17 cellular contexts compared by ENCODE assay signal in the genomic region with DNA sequence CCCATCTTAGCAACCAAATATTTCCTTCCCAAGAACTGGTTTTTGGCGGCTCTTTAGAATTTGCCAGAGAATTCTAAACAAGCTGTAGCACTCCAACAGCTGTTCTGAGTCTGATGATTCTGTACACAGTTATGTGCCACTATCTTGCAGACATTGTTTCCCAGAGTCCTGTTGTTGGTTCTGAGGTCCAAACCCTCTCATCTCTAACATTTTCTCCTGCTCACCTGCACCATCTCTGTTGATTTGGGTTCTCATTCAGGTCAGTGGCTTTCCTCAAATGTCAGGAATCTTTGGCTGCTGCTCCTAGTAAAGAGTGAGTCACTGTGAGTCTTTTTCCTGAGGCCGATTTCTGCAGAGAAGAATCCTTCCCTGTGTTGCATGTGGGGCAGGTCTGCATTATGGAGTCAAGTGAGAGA. TPM values are rescaled to one million over a fixed set of nuclear protein-coding genes. Genes with fewer than 3 reads are reported as not detected.
DNase-seq lines count a peak whose midpoint lies in the region; ATAC-seq and TF ChIP-seq lines count a peak whose summit lies in the region.
"Had no signal": no experiment of that assay in that cellular context is flagged by ENCODE, and none has a peak within 500 bp of the region (broad histone marks: within the 10 kb centered on the region; RNA-seq: fewer than 3 reads in every experiment).

No MANE protein-coding gene starts in this region.

- H3K27me3 Mint-ChIP-seq in natural killer cell (ENCODE audit: low read depth in 2 of 2): no peaks in the 10 kb centered on the region
- H3K27me3 Mint-ChIP-seq: naive B cell had no signal

- TF ChIP-seq CTCF in fibroblast of villous mesenchyme (IDR thresholded peaks at IDR 0.05; ENCODE audit: insufficient read depth, low read depth, low read length) (no peak), natural killer cell (IDR thresholded peaks at IDR 0.05) (no peak)

- intact Hi-C loops in natural killer cell (cut with micrococcal nuclease): no loop called here

- H3K9me3 Mint-ChIP-seq in natural killer cell: no peaks in the 10 kb centered on the region
- H3K9me3 Mint-ChIP-seq: naive B cell had no signal

- no peak for ATAC-seq in natural killer cell
- ATAC-seq: stimulated activated naive CD8-positive, alpha-beta T cell treated with anti-CD3 and anti-CD28 coated beads, Interleukin-15, Interleukin-2, amounts not matched to agents 100 U/mL and 50 U/mL, for 24 hours had no signal

- no peak overlapping the region for H3K27ac Mint-ChIP-seq in natural killer cell

- no peaks in the 10 kb centered on the region for H3K36me3 Mint-ChIP-seq in natural killer cell

- peak; percentile 38 for DNase-seq in AG08395 (ENCODE audit: low spot score)
- DNase-seq in HPDE6-E6E7 (ENCODE audit: extremely low spot score): peak; percentile 21
- DNase-seq in astrocyte of the hippocampus (ENCODE audit: low read depth, low spot score): peak; percentile 62
- DNase-seq in fibroblast of villous mesenchyme (ENCODE audit: low read depth): peak; percentile 22
- no peak for DNase-seq in natural killer cell
- no peak for DNase-seq in NCI-H1105 (lab: John Stamatoyannopoulos, UW)
- no peak for DNase-seq in germinal center (ENCODE audit: low spot score)
- DNase-seq in DMS153 (lab: John Stamatoyannopoulos, UW): no peak
- DNase-seq: activated CD8-positive, alpha-beta memory T cell treated with anti-CD3 and anti-CD28 coated beads for 24 hours; esophagus squamous epithelium; GDM1; naive B cell; NCI-H1930; NCI-H526 treated with DMSO at 0.1 percent for 48 hours; stimulated activated CD4-positive, alpha-beta T cell treated with anti-CD3 and anti-CD28 coated beads, Interleukin-12 subunit alpha, Interleukin-12 subunit beta, amount 100 ng/mL, for 4 hours; stimulated activated naive CD8-positive, alpha-beta T cell treated with anti-CD3 and anti-CD28 coated beads, Interleukin-15, Interleukin-2, amounts not matched to agents 100 U/mL and 50 U/mL, for 24 hours had no signal

- H3K4me3 Mint-ChIP-seq in natural killer cell: no peak overlapping the region

- H3K4me1 Mint-ChIP-seq in natural killer cell: peaks cover 5 to 9% of the 10 kb centered on the region in 2 donors

- no peak overlapping the region for H3K4me3 ChIP-seq in fibroblast of villous mesenchyme (ENCODE audit: low read depth, low read length)
- H3K4me3 ChIP-seq: esophagus squamous epithelium, prostate gland had no signal

RNA-seq across cellular contexts. Expression of a gene that starts 50.0 kb away (rescaled TPM):
- total RNA-seq in fibroblast of villous mesenchyme (23.7 and 26.1 TPM in 2 replicates), natural killer cell (10 to 100 TPM; 25.9 to 33.5 (median 28.1) TPM)

Comparison
In these comparisons a context has a peak if more than half of its experiments do, and no peak if none do; other contexts are left out.
1. DNase-seq: peak in AG08395 (single experiment), HPDE6-E6E7 (single experiment), astrocyte of the hippocampus (single experiment) and fibroblast of villous mesenchyme (single experiment); none in natural killer cell (single experiment), NCI-H1105 (single experiment), germinal center (single experiment) and DMS153 (single experiment).